ENCODE assay signal across 26 cellular contexts in the genomic region with DNA sequence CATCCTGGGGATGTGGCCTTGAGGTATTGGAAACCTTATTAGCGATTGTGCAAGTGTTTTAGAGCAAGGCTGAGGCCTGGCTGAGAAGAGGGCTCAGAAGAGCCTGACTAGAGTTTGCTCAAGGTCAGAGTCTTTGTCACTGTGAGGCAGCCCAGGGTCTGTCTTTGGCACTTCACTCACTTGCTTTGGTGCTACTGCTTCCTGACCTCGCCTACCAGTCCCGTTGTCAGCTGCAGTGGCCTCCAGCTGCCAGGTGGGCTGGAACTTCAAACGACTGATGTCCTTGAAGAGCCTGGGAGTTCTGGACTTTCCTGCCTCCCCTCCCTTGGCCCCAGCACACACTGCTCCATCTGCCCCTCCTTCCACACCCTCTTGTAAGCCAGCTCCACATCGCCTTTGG.
DNase-seq lines count a peak whose midpoint lies in the region; ATAC-seq, FAIRE-seq and TF ChIP-seq lines count a peak whose summit lies in the region.
"Had no signal": no experiment of that assay in that cellular context is flagged by ENCODE, and none has a peak within 500 bp of the region (broad histone marks: within the 10 kb centered on the region; RNA-seq: fewer than 3 reads in every experiment).

No MANE protein-coding gene starts in this region.

- TF ChIP-seq POLR2A in GM12878 (IDR thresholded peaks at IDR 0.05; ENCODE audit: low read depth, low read length) = no peak

- no peaks in the 10 kb centered on the region for H3K36me3 ChIP-seq in MM.1S (replicated peaks; ENCODE audit: insufficient read depth, low read length)
- no peaks in the 10 kb centered on the region for H3K36me3 ChIP-seq in GM12878 (ENCODE audit: control insufficient read depth in 2 of 2, insufficient read depth in 2 of 2, low read length in 1 of 2)
- H3K36me3 ChIP-seq in skeletal muscle tissue (ENCODE audit: control insufficient read depth in 3 of 3, insufficient read depth in 3 of 3, low read length in 3 of 3) = no peaks in the 10 kb centered on the region
- no peaks in the 10 kb centered on the region for H3K36me3 ChIP-seq in A673 (ENCODE audit: insufficient read depth, low read length, poor library complexity, severe bottlenecking)
- H3K36me3 ChIP-seq: cardiac muscle cell, pancreas, vagina had no signal

- H3K9me3 ChIP-seq in MM.1S (replicated peaks; ENCODE audit: insufficient read depth, low read length) (no peaks in the 10 kb centered on the region), GM12878 (replicated peaks; ENCODE audit: control insufficient read depth, insufficient read depth, low read length) (no peaks in the 10 kb centered on the region), skeletal muscle tissue (ENCODE audit: control insufficient read depth in 3 of 3, low read length in 3 of 3) (no peaks in the 10 kb centered on the region), A673 (ENCODE audit: low read depth, low read length, poor library complexity, severe bottlenecking) (no peaks in the 10 kb centered on the region)
- H3K9me3 ChIP-seq: pancreas, vagina had no signal

- POLR2A ChIA-PET in GM12878 (lab: Charles Lee) (no interaction called here), A673 (lab: Charles Lee; ENCODE audit: low non-redundant PET) (no interaction called here)

- RAD21 ChIA-PET in GM12878 (lab: Charles Lee; ENCODE audit: unreplicated experiment) = no interaction called here

- no peak overlapping the region for H3K9ac ChIP-seq in MM.1S (ENCODE audit: low read length)
- H3K9ac ChIP-seq in GM12878 (ENCODE audit: control insufficient read depth, insufficient read depth, low read length) = no peak overlapping the region
- no peak overlapping the region for H3K9ac ChIP-seq in skeletal muscle tissue (ENCODE audit: low read depth in 1 of 3, low read length in 3 of 3)

- no peak for TF ChIP-seq RAD21 in GM12878 (IDR thresholded peaks at IDR 0.05; ENCODE audit: insufficient read depth, low read depth, low read length)

- peaks cover 22% of the 10 kb centered on the region for H3F3A ChIP-seq in MM.1S (ENCODE audit: insufficient read depth, low read length)

- H3K79me2 ChIP-seq in MM.1S (ENCODE audit: low read length) (no peaks in the 10 kb centered on the region), GM12878 (ENCODE audit: control insufficient read depth, insufficient read depth, low read length) (no peaks in the 10 kb centered on the region)

- H3K4me1 Mint-ChIP-seq in activated CD4-positive, alpha-beta T cell treated with anti-CD3 and anti-CD28 coated beads, Interleukin-2, amount 10 ng/mL, durations not matched to agents 24 days and 14 days = peaks cover 33% of the 10 kb centered on the region

- no peak overlapping the region for H2AFZ ChIP-seq in MM.1S (ENCODE audit: low read length)
- H2AFZ ChIP-seq in GM12878 (ENCODE audit: control insufficient read depth, low read depth, low read length) = no peak overlapping the region

- peaks cover 4% of the 10 kb centered on the region for H3K9me3 Mint-ChIP-seq in activated CD4-positive, alpha-beta T cell treated with anti-CD3 and anti-CD28 coated beads, Interleukin-2, amount 10 ng/mL, durations not matched to agents 24 days and 14 days
- H3K9me3 Mint-ChIP-seq: CD4-positive, alpha-beta T cell had no signal

- CTCF ChIA-PET in GM12878 (lab: Yijun Ruan, JAX) (no interaction called here), A673 (lab: Charles Lee) (no interaction called here)

- no peak for TF ChIP-seq EP300 in GM12878 (IDR thresholded peaks at IDR 0.05; ENCODE audit: borderline replicate concordance in 1 of 2, control insufficient read depth in 1 of 2, low read depth in 2 of 2, low read length in 2 of 2)

- ATAC-seq in GM12878 (no peak), HG03432 (IDR thresholded peaks at IDR 0.05; ENCODE audit: unreplicated experiment) (no peak)

- intact Hi-C loops in activated CD4-positive, alpha-beta T cell treated with anti-CD3 and anti-CD28 coated beads, Interleukin-2, amount 10 ng/mL, durations not matched to agents 24 days and 14 days (cut with micrococcal nuclease) = loop anchor here (2.0 to 10.0 kb wide), 2 partner anchors 99 kb away; no protein-coding TSS in a partner anchor
- intact Hi-C loops in GM12878 (cut with micrococcal nuclease; ENCODE audit: unreplicated experiment) (no loop called here), A673 (cut with micrococcal nuclease; ENCODE audit: unreplicated experiment) (no loop called here)

- SMC1A ChIA-PET in GM12878 (lab: Charles Lee; ENCODE audit: uncharacterized antibody, unreplicated experiment) = no interaction called here

- no peak for FAIRE-seq in GM12878 (lab: Jason Lieb, UNC)
- FAIRE-seq: frontal cortex, GM12891, kidney, pancreas had no signal

- H3K27ac ChIP-seq in MM.1S (ENCODE audit: low read length) (peak overlapping the region; percentile 95; the same call in 1 of the 2 replicates), GM12878 (ENCODE audit: control insufficient read depth, insufficient read depth) (no peak overlapping the region), skeletal muscle tissue (ENCODE audit: low read depth, low read length) (peak overlapping the region; percentile 64), A673 (ENCODE audit: low read depth, low read length, poor library complexity, severe bottlenecking) (no peak overlapping the region)
- H3K27ac ChIP-seq: cardiac muscle cell, pancreas had no signal

- peak overlapping the region; percentile 8 for H3K27ac Mint-ChIP-seq in activated CD4-positive, alpha-beta T cell treated with anti-CD3 and anti-CD28 coated beads, Interleukin-2, amount 10 ng/mL, durations not matched to agents 24 days and 14 days
- H3K27ac Mint-ChIP-seq: CD4-positive, alpha-beta T cell had no signal

- in situ Hi-C loops in GM12878 (cut with MboI) = no loop called here

- H3K4me2 ChIP-seq in MM.1S (ENCODE audit: low read depth, low read length) = no peak overlapping the region
- no peak overlapping the region for H3K4me2 ChIP-seq in GM12878 (ENCODE audit: control insufficient read depth, insufficient read depth)

- 43% methylated on average over 5 of the region's 5 CpGs for WGBS in GM12878 (ENCODE audit: insufficient coverage, insufficient replicate concordance, low lambda C conversion rate, missing lambda C conversion rate)

- H3K27me3 Mint-ChIP-seq in activated CD4-positive, alpha-beta T cell treated with anti-CD3 and anti-CD28 coated beads, Interleukin-2, amount 10 ng/mL, durations not matched to agents 24 days and 14 days = no peaks in the 10 kb centered on the region
- H3K27me3 Mint-ChIP-seq: CD4-positive, alpha-beta T cell had no signal

- peaks cover 3% of the 10 kb centered on the region for H3K36me3 Mint-ChIP-seq in activated CD4-positive, alpha-beta T cell treated with anti-CD3 and anti-CD28 coated beads, Interleukin-2, amount 10 ng/mL, durations not matched to agents 24 days and 14 days (ENCODE audit: low read depth)

- H3K27me3 ChIP-seq in MM.1S (replicated peaks; ENCODE audit: insufficient read depth, low read length) (no peaks in the 10 kb centered on the region), GM12878 (replicated peaks in 1 of 2; ENCODE audit: control insufficient read depth in 2 of 2, insufficient read depth in 2 of 2, low read length in 1 of 2) (no peaks in the 10 kb centered on the region), skeletal muscle tissue (ENCODE audit: control insufficient read depth in 3 of 3, insufficient read depth in 3 of 3, low read length in 3 of 3) (no peaks in the 10 kb centered on the region), A673 (replicated peaks; ENCODE audit: insufficient read depth, low read depth, low read length, poor library complexity) (no peaks in the 10 kb centered on the region)
- H3K27me3 ChIP-seq: cardiac muscle cell, dorsolateral prefrontal cortex, pancreas, vagina had no signal

- no peaks in the 10 kb centered on the region for H4K20me1 ChIP-seq in MM.1S (ENCODE audit: insufficient read depth, low read length)
- no peaks in the 10 kb centered on the region for H4K20me1 ChIP-seq in GM12878 (ENCODE audit: control insufficient read depth, insufficient read depth)

- peaks cover 44% of the 10 kb centered on the region for H3K4me1 ChIP-seq in MM.1S (ENCODE audit: low read length)
- peaks cover 14% of the 10 kb centered on the region for H3K4me1 ChIP-seq in GM12878 (ENCODE audit: control insufficient read depth, insufficient read depth, low read length)
- H3K4me1 ChIP-seq in skeletal muscle tissue (ENCODE audit: control insufficient read depth in 3 of 3, insufficient read depth in 3 of 3, low read length in 3 of 3) = peaks cover 0 to 5% (median 5%) of the 10 kb centered on the region in 3 donors
- H3K4me1 ChIP-seq in A673 (ENCODE audit: insufficient read depth, low read length, poor library complexity, severe bottlenecking) = peaks cover 25% of the 10 kb centered on the region

- BruUV-seq in GM12878 (replicated peaks; lab: Mats Ljungman, UMichigan) = no TSS peak
- BruUV-seq in A673 (replicated peaks; lab: Mats Ljungman, UMichigan) = no TSS peak

- TF ChIP-seq CTCF in MM.1S (IDR thresholded peaks at IDR 0.05; ENCODE audit: low read length) = no peak
- TF ChIP-seq CTCF in GM12878 (IDR thresholded peaks at IDR 0.05 in 2 of 3, conservative IDR thresholded peaks at IDR 0.05 in 1 of 3; ENCODE audit: control insufficient read depth in 2 of 3, extremely low read depth in 1 of 3, insufficient read depth in 1 of 3, low read depth in 3 of 3, low read length in 3 of 3) = no peak
- no peak for TF ChIP-seq CTCF in A673 (conservative IDR thresholded peaks at IDR 0.05; ENCODE audit: low read depth, low read length)

- H3K4me3 ChIP-seq in MM.1S (ENCODE audit: low read length) (no peak overlapping the region), GM12878 (no peak overlapping the region), skeletal muscle tissue (ENCODE audit: low read length in 3 of 3) (no peak overlapping the region), A673 (ENCODE audit: low read depth, low read length, poor library complexity, severe bottlenecking) (no peak overlapping the region)
- H3K4me3 ChIP-seq: cardiac muscle cell, dorsolateral prefrontal cortex, lung, pancreas, vagina had no signal

- DNase-seq in activated CD4-positive, alpha-beta T cell treated with anti-CD3 and anti-CD28 coated beads, Interleukin-2, amount 10 ng/mL, durations not matched to agents 24 days and 14 days = no peak
- DNase-seq in activated CD4-positive, alpha-beta T cell treated with anti-CD3 and anti-CD28 coated beads for 1 hour = no peak
- DNase-seq in MM.1S = no peak
- no peak for DNase-seq in GM12878 (ENCODE audit: low read depth, low spot score)
- DNase-seq in A673 (ENCODE audit: low spot score) = no peak
- no peak for DNase-seq in NCI-H2029 (lab: John Stamatoyannopoulos, UW)
- DNase-seq: activated CD8-positive, alpha-beta memory T cell treated with anti-CD3 and anti-CD28 coated beads, Interleukin-2, amount 50 U/mL, for 4 hours; activated gamma-delta T cell; amniotic stem cell; CD4-positive, alpha-beta T cell; dorsolateral prefrontal cortex; H7; hypothalamus; kidney; NCI-H1092; NCI-H2107; NCI-H69; pancreas; stimulated activated CD4-positive, alpha-beta T cell treated with anti-CD3 and anti-CD28 coated beads, Interleukin-2, amount 100 ng/mL, for 48 hours had no signal

- H3K4me3 Mint-ChIP-seq in activated CD4-positive, alpha-beta T cell treated with anti-CD3 and anti-CD28 coated beads, Interleukin-2, amount 10 ng/mL, durations not matched to agents 24 days and 14 days = no peak overlapping the region
- H3K4me3 Mint-ChIP-seq: CD4-positive, alpha-beta T cell had no signal

- H3K9me2 ChIP-seq in MM.1S (replicated peaks; ENCODE audit: insufficient read depth, low read length) = no peaks in the 10 kb centered on the region

TF ChIP-seq in GM12878, 131 proteins besides CTCF, POLR2A, EP300 and RAD21 (continues in another document):
- no peak for TF ChIP-seq SMC3 (IDR thresholded peaks at IDR 0.05; ENCODE audit: borderline replicate concordance, low read length)

Comparison
In these comparisons a context has a peak if more than half of its experiments do, and no peak if none do; other contexts are left out.
1. H3K27ac ChIP-seq: peak in MM.1S (single experiment) and skeletal muscle tissue (single experiment); none in GM12878 (single experiment) and A673 (single experiment).